Comparison of ENCODE assay signal across 1 cellular context in the genomic region with DNA sequence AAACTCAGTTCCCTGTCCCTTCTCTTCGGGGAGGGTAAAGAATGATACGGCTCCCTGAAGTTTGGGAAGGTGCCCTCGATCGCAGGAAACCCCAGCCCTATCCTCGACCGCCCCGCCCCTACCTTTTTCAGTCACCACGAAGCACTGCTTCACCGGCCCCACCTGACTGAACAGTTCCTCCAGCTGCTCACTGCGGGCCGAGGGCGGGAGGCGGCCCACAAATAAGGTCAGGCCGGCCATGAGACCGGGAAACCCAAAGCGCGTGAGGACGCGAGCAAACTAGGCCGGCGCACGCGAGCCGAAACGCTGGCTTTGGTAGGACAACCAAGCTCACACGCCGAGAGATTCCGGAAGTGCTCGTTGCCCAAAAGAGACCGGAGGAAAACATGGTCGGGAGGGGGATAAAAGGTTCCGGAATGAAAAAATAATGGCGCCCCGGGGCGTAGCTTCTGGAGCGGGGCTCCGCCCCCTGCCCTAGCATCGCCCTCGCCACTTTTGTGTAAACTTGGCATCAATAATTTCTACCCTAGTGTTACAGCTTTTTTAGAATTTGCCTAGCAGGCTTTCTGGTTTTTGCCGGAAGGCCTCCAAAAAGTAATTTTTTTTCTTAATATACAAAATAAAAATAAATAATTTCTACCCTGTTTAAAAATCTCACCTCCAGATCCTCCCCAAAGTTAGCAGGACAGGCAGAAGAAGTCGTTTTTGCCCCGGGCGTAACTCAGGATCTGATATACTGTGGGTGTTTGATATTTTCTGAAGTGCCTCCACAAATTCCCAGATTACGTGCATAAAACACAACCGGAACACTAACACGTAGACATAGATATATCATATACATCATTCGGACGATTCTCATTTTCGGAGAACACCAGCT.
TF ChIP-seq lines count a peak whose summit lies in the region.

A gene with protein sequence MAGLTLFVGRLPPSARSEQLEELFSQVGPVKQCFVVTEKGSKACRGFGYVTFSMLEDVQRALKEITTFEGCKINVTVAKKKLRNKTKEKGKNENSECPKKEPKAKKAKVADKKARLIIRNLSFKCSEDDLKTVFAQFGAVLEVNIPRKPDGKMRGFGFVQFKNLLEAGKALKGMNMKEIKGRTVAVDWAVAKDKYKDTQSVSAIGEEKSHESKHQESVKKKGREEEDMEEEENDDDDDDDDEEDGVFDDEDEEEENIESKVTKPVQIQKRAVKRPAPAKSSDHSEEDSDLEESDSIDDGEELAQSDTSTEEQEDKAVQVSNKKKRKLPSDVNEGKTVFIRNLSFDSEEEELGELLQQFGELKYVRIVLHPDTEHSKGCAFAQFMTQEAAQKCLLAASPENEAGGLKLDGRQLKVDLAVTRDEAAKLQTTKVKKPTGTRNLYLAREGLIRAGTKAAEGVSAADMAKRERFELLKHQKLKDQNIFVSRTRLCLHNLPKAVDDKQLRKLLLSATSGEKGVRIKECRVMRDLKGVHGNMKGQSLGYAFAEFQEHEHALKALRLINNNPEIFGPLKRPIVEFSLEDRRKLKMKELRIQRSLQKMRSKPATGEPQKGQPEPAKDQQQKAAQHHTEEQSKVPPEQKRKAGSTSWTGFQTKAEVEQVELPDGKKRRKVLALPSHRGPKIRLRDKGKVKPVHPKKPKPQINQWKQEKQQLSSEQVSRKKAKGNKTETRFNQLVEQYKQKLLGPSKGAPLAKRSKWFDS (minus strand): TSS at position 355 of the 877 bp plus-strand sequence. CDS start 115 bp downstream, at position 240.

TF ChIP-seq in K562, 482 proteins besides CTCF, POLR2A, EP300 and RAD21 (continued from another document and continues in another):
- TF ChIP-seq, protein P1, sequence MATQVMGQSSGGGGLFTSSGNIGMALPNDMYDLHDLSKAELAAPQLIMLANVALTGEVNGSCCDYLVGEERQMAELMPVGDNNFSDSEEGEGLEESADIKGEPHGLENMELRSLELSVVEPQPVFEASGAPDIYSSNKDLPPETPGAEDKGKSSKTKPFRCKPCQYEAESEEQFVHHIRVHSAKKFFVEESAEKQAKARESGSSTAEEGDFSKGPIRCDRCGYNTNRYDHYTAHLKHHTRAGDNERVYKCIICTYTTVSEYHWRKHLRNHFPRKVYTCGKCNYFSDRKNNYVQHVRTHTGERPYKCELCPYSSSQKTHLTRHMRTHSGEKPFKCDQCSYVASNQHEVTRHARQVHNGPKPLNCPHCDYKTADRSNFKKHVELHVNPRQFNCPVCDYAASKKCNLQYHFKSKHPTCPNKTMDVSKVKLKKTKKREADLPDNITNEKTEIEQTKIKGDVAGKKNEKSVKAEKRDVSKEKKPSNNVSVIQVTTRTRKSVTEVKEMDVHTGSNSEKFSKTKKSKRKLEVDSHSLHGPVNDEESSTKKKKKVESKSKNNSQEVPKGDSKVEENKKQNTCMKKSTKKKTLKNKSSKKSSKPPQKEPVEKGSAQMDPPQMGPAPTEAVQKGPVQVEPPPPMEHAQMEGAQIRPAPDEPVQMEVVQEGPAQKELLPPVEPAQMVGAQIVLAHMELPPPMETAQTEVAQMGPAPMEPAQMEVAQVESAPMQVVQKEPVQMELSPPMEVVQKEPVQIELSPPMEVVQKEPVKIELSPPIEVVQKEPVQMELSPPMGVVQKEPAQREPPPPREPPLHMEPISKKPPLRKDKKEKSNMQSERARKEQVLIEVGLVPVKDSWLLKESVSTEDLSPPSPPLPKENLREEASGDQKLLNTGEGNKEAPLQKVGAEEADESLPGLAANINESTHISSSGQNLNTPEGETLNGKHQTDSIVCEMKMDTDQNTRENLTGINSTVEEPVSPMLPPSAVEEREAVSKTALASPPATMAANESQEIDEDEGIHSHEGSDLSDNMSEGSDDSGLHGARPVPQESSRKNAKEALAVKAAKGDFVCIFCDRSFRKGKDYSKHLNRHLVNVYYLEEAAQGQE (CRISPR knock-in tag; IDR thresholded peaks at IDR 0.05; ENCODE audit: low read depth): peak; percentile 51; the same call in 1 of the 2 replicates
- TF ChIP-seq ZNF695 (CRISPR knock-in tag; IDR thresholded peaks at IDR 0.05) (no peak), JUNB (CRISPR knock-in tag; conservative IDR thresholded peaks at IDR 0.05) (0 out of 2 replicates have a peak, but pooled peaks have one; percentile 11), KLF16 (IDR thresholded peaks at IDR 0.05) (no peak), DMBX1 (CRISPR knock-in tag; IDR thresholded peaks at IDR 0.05; ENCODE audit: borderline replicate concordance) (no peak), ZBTB17 (CRISPR knock-in tag; IDR thresholded peaks at IDR 0.05) (peak; percentile 54; the same call in 1 of the 2 replicates), ZNF507 (tag; conservative IDR thresholded peaks at IDR 0.05) (no peak), HMG20B (CRISPR knock-in tag; IDR thresholded peaks at IDR 0.05) (no peak), FOXP1 (CRISPR knock-in tag; IDR thresholded peaks at IDR 0.05) (peak; percentile 96), ZNF644 (tag; IDR thresholded peaks at IDR 0.05; ENCODE audit: low read depth) (no peak; the same call in 1 of the 2 replicates), ATF1 (CRISPR knock-in tag; IDR thresholded peaks at IDR 0.05) (peak; percentile 53; the same call in 1 of the 2 replicates), ATF1 (tag; IDR thresholded peaks at IDR 0.05) (peak; percentile 91), NFE2 (IDR thresholded peaks at IDR 0.05; ENCODE audit: low read depth) (peak; percentile 33; the same call in 1 of the 2 replicates), PHF21A (IDR thresholded peaks at IDR 0.05; ENCODE audit: borderline replicate concordance, low read depth) (peak; percentile 48; the same call in 1 of the 2 replicates), TRIM24 (IDR thresholded peaks at IDR 0.05) (peak in 1 of 2 experiments; percentile 99; a peak in 2 of 4 replicates), MYC (IDR thresholded peaks at IDR 0.05; ENCODE audit: low read depth, low read length) (peak; percentile 99), MYC (CRISPR knock-in tag; IDR thresholded peaks at IDR 0.05; ENCODE audit: borderline replicate concordance, low read depth) (peak; percentile 97), MAFK (IDR thresholded peaks at IDR 0.05; ENCODE audit: low read length) (no peak), MEIS2 (IDR thresholded peaks at IDR 0.05; ENCODE audit: partially characterized antibody) (no peak), BCOR (IDR thresholded peaks at IDR 0.05) (peak; percentile 84), MAFG (tag; conservative IDR thresholded peaks at IDR 0.05) (no peak), ESRRA (IDR thresholded peaks at IDR 0.05; ENCODE audit: borderline replicate concordance, low read depth) (peak; percentile 93), BRD9 (IDR thresholded peaks at IDR 0.05; ENCODE audit: low read depth, partially characterized antibody) (no peak), ZNF232 (CRISPR knock-in tag; IDR thresholded peaks at IDR 0.05) (peak; percentile 91), TEAD4 (IDR thresholded peaks at IDR 0.05; ENCODE audit: low read length) (peak; percentile 78), TEAD4 (CRISPR knock-in tag; IDR thresholded peaks at IDR 0.05; ENCODE audit: borderline replicate concordance) (no peak), RUNX1 (IDR thresholded peaks at IDR 0.05; ENCODE audit: low read depth) (no peak; the same call in 1 of the 2 replicates), ZNF778 (CRISPR knock-in tag; IDR thresholded peaks at IDR 0.05) (no peak), NEUROD1 (IDR thresholded peaks at IDR 0.05; ENCODE audit: borderline replicate concordance, low read depth, low read length, partially characterized antibody) (peak; percentile 96), ETV6 (IDR thresholded peaks at IDR 0.05; ENCODE audit: borderline replicate concordance in 1 of 2, low read depth in 2 of 2, low read length in 1 of 2) (peak in 1 of 2 experiments; percentile 60; a peak in 1 of 4 replicates), ETV6 (CRISPR knock-in tag; IDR thresholded peaks at IDR 0.05; ENCODE audit: borderline replicate concordance) (peak; percentile 90; the same call in 1 of the 2 replicates), STAG1 (CRISPR knock-in tag; IDR thresholded peaks at IDR 0.05; ENCODE audit: borderline replicate concordance) (no peak), DPF2 (IDR thresholded peaks at IDR 0.05) (peak; percentile 65), RBM22 (IDR thresholded peaks at IDR 0.05; ENCODE audit: low read depth, low read length, poor library complexity, severe bottlenecking) (peak; percentile 80), ARNT (IDR thresholded peaks at IDR 0.05) (peak; percentile 57 to 74; a peak in 3 of 4 replicates), ZBTB8A (IDR thresholded peaks at IDR 0.05; ENCODE audit: partially characterized antibody) (no peak), HNRNPLL (IDR thresholded peaks at IDR 0.05; ENCODE audit: low read depth, low read length, poor library complexity, severe bottlenecking) (peak; percentile 40), CCAR2 (IDR thresholded peaks at IDR 0.05; ENCODE audit: low read depth, low read length) (no peak), PML (IDR thresholded peaks at IDR 0.05; ENCODE audit: low read length) (peak; percentile 95), HMGN3 (IDR thresholded peaks at IDR 0.05; ENCODE audit: borderline replicate concordance, extremely low read depth, insufficient read length, low read depth, low read length) (peak; percentile 76), ZNF24 (IDR thresholded peaks at IDR 0.05) (peak; percentile 76; the same call in 1 of the 2 replicates), YBX1 (IDR thresholded peaks at IDR 0.05) (no peak), ZSCAN32 (CRISPR knock-in tag; IDR thresholded peaks at IDR 0.05) (no peak), POLR2AphosphoS5 (IDR thresholded peaks at IDR 0.05; ENCODE audit: control insufficient read depth, insufficient read depth, low read depth, low read length) (peak; percentile 98), NFYB (IDR thresholded peaks at IDR 0.05; ENCODE audit: extremely low read depth, insufficient read length) (no peak), SETDB1 (IDR thresholded peaks at IDR 0.05; ENCODE audit: low read length) (no peak), JUND (IDR thresholded peaks at IDR 0.05; ENCODE audit: borderline replicate concordance, low read depth, low read length) (peak; percentile 81), JUND (tag; IDR thresholded peaks at IDR 0.05; ENCODE audit: borderline replicate concordance, low read depth, low read length) (peak; percentile 41; the same call in 1 of the 3 replicates), FOXJ2 (tag; IDR thresholded peaks at IDR 0.05) (no peak), TRIM28 (IDR thresholded peaks at IDR 0.05) (peak; percentile 77; the same call in 1 of the 2 replicates)
- TF ChIP-seq, protein P2, sequence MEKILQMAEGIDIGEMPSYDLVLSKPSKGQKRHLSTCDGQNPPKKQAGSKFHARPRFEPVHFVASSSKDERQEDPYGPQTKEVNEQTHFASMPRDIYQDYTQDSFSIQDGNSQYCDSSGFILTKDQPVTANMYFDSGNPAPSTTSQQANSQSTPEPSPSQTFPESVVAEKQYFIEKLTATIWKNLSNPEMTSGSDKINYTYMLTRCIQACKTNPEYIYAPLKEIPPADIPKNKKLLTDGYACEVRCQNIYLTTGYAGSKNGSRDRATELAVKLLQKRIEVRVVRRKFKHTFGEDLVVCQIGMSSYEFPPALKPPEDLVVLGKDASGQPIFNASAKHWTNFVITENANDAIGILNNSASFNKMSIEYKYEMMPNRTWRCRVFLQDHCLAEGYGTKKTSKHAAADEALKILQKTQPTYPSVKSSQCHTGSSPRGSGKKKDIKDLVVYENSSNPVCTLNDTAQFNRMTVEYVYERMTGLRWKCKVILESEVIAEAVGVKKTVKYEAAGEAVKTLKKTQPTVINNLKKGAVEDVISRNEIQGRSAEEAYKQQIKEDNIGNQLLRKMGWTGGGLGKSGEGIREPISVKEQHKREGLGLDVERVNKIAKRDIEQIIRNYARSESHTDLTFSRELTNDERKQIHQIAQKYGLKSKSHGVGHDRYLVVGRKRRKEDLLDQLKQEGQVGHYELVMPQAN (IDR thresholded peaks at IDR 0.05; ENCODE audit: borderline replicate concordance): peak; percentile 99
- TF ChIP-seq, protein P3, sequence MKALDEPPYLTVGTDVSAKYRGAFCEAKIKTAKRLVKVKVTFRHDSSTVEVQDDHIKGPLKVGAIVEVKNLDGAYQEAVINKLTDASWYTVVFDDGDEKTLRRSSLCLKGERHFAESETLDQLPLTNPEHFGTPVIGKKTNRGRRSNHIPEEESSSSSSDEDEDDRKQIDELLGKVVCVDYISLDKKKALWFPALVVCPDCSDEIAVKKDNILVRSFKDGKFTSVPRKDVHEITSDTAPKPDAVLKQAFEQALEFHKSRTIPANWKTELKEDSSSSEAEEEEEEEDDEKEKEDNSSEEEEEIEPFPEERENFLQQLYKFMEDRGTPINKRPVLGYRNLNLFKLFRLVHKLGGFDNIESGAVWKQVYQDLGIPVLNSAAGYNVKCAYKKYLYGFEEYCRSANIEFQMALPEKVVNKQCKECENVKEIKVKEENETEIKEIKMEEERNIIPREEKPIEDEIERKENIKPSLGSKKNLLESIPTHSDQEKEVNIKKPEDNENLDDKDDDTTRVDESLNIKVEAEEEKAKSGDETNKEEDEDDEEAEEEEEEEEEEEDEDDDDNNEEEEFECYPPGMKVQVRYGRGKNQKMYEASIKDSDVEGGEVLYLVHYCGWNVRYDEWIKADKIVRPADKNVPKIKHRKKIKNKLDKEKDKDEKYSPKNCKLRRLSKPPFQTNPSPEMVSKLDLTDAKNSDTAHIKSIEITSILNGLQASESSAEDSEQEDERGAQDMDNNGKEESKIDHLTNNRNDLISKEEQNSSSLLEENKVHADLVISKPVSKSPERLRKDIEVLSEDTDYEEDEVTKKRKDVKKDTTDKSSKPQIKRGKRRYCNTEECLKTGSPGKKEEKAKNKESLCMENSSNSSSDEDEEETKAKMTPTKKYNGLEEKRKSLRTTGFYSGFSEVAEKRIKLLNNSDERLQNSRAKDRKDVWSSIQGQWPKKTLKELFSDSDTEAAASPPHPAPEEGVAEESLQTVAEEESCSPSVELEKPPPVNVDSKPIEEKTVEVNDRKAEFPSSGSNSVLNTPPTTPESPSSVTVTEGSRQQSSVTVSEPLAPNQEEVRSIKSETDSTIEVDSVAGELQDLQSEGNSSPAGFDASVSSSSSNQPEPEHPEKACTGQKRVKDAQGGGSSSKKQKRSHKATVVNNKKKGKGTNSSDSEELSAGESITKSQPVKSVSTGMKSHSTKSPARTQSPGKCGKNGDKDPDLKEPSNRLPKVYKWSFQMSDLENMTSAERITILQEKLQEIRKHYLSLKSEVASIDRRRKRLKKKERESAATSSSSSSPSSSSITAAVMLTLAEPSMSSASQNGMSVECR (CRISPR knock-in tag; IDR thresholded peaks at IDR 0.05): peak; percentile 99
- TF ChIP-seq, protein P4, sequence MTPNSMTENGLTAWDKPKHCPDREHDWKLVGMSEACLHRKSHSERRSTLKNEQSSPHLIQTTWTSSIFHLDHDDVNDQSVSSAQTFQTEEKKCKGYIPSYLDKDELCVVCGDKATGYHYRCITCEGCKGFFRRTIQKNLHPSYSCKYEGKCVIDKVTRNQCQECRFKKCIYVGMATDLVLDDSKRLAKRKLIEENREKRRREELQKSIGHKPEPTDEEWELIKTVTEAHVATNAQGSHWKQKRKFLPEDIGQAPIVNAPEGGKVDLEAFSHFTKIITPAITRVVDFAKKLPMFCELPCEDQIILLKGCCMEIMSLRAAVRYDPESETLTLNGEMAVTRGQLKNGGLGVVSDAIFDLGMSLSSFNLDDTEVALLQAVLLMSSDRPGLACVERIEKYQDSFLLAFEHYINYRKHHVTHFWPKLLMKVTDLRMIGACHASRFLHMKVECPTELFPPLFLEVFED (CRISPR knock-in tag; conservative IDR thresholded peaks at IDR 0.05): peak; percentile 90
